22 cellular contexts compared by ENCODE assay signal in the genomic region with DNA sequence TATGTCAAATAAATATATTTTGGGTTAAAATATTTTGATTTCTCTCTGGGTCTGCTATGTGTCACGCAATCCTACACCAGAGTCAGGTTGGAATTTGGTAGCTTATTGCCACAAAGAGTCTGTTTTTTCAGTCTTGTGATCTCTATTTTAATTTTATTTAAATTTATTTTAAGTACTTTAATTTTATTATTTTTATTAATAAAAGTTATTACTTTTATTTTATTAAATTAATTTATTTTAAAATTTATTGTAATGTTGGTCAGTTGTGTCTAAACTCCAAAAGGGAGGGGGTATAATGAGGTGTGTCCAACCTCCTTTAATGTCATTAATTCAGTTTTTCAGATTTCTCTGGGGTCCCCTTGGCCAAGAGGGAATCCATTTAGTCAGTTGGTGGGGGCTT. TPM values are rescaled to one million over a fixed set of nuclear protein-coding genes. Genes with fewer than 3 reads are reported as not detected.
DNase-seq lines count a peak whose midpoint lies in the region; ATAC-seq, FAIRE-seq and TF ChIP-seq lines count a peak whose summit lies in the region.
"Had no signal": no experiment of that assay in that cellular context is flagged by ENCODE, and none has a peak within 500 bp of the region (broad histone marks: within the 10 kb centered on the region; RNA-seq: fewer than 3 reads in every experiment).

No MANE protein-coding gene starts in this region.

- H3K18ac ChIP-seq in mesendoderm (ENCODE audit: low read length), result peak overlapping the region; percentile 68

- H3K27me3 ChIP-seq in mesendoderm (ENCODE audit: insufficient read depth, low read length, poor library complexity) (no peaks in the 10 kb centered on the region), GM23338 (ENCODE audit: insufficient read depth) (no peaks in the 10 kb centered on the region)
- H3K27me3 ChIP-seq: BLaER1 treated with 17β-estradiol and CSF1 and Interleukin-3, amounts not matched to agents 10 nM and 100 nM had no signal

- H2BK15ac ChIP-seq in mesendoderm (replicated peaks; ENCODE audit: low read depth), result no peak overlapping the region

- H3K56ac ChIP-seq in mesendoderm (ENCODE audit: low read length), result no peak overlapping the region

- H3K36me3 Mint-ChIP-seq in WTC11 (peaks cover 9% of the 10 kb centered on the region), GM23338 (ENCODE audit: low read depth) (peaks cover 4% of the 10 kb centered on the region; the same call in 1 of the 3 replicates)
- H3K36me3 Mint-ChIP-seq: CD8-positive, alpha-beta T cell had no signal

- H2AFZ ChIP-seq in GM23338, result no peak overlapping the region

- H3K9me2 ChIP-seq in GM23338 (ENCODE audit: insufficient read depth), result no peaks in the 10 kb centered on the region; the same call in 1 of the 2 replicates

- CTCF ChIA-PET in WTC11 (lab: Charles Lee), result no interaction called here

- no peaks in the 10 kb centered on the region for H3K79me1 ChIP-seq in mesendoderm (ENCODE audit: low read length)

- H2BK120ac ChIP-seq in mesendoderm (ENCODE audit: low read depth, low read length), result no peak overlapping the region

- no peaks in the 10 kb centered on the region for H3F3A ChIP-seq in GM23338 (replicated peaks; ENCODE audit: low read depth)

- peak; percentile 74 for FAIRE-seq in frontal cortex (lab: Jason Lieb, UNC)
- no peak for FAIRE-seq in RCC 7860 (lab: Jason Lieb, UNC)
- FAIRE-seq: A549, D721Med, G401.6, GM12891, GM18507 had no signal

- no peak overlapping the region for H4K8ac ChIP-seq in mesendoderm (ENCODE audit: low read depth, low read length)

- no peak overlapping the region for H3K9ac ChIP-seq in mesendoderm (ENCODE audit: low read length)
- H3K9ac ChIP-seq: BLaER1 treated with 17β-estradiol and CSF1 and Interleukin-3, amounts not matched to agents 10 nM and 100 nM had no signal

- H3K27me3 Mint-ChIP-seq in WTC11 (ENCODE audit: low read depth) (peaks cover 3% of the 10 kb centered on the region; the same call in 1 of the 2 replicates), GM23338 (ENCODE audit: insufficient read depth, low read depth, poor library complexity) (peaks cover 2% of the 10 kb centered on the region)
- H3K27me3 Mint-ChIP-seq: CD4-positive, alpha-beta T cell had no signal

- H3K79me2 ChIP-seq in mesendoderm (ENCODE audit: control insufficient read depth, insufficient read depth, low read length) (no peaks in the 10 kb centered on the region), GM23338 (replicated peaks; ENCODE audit: insufficient read depth) (no peaks in the 10 kb centered on the region)

- H3K9me3 Mint-ChIP-seq in WTC11, result peaks cover 10% of the 10 kb centered on the region
- peaks cover 10% of the 10 kb centered on the region; the same call in 2 of the 3 replicates for H3K9me3 Mint-ChIP-seq in GM23338
- H3K9me3 Mint-ChIP-seq: CD4-positive, alpha-beta T cell; CD8-positive, alpha-beta T cell had no signal

- no peak overlapping the region for H2AK5ac ChIP-seq in mesendoderm (ENCODE audit: low read length)

- H3K23ac ChIP-seq in mesendoderm (ENCODE audit: low read length), result no peak overlapping the region

- H3K4me1 ChIP-seq in mesendoderm (ENCODE audit: control insufficient read depth, low read depth, low read length) (peaks cover 7% of the 10 kb centered on the region), GM23338 (ENCODE audit: insufficient read depth) (0 out of 2 replicates have a peak, but pooled peaks cover 5% of the 10 kb centered on the region)
- H3K4me1 ChIP-seq: A549 had no signal

- H4K20me1 ChIP-seq in GM23338 (replicated peaks; ENCODE audit: insufficient read depth), result no peaks in the 10 kb centered on the region
- H4K20me1 ChIP-seq: BLaER1 treated with 17β-estradiol and CSF1 and Interleukin-3, amounts not matched to agents 10 nM and 100 nM had no signal

- H3K27ac Mint-ChIP-seq in WTC11 (no peak overlapping the region), GM23338 (no peak overlapping the region)
- H3K27ac Mint-ChIP-seq: B cell; CD4-positive, alpha-beta T cell; CD8-positive, alpha-beta T cell had no signal

- no CpG with 5 or more reads among the region's 1 CpG for WGBS in mesendoderm (ENCODE audit: extremely low coverage, insufficient coverage, low lambda C conversion rate)

- no peak overlapping the region for H3K4me3 ChIP-seq in mesendoderm (ENCODE audit: low read length)
- no peak overlapping the region for H3K4me3 ChIP-seq in GM23338
- H3K4me3 ChIP-seq: A549; BLaER1 treated with 17β-estradiol and CSF1 and Interleukin-3, amounts not matched to agents 10 nM and 100 nM had no signal

- H3K4ac ChIP-seq in mesendoderm (ENCODE audit: low read depth, low read length), result no peak overlapping the region

- H2BK5ac ChIP-seq in mesendoderm (ENCODE audit: low read length), result no peak overlapping the region

- H3K4me3 Mint-ChIP-seq in WTC11 (no peak overlapping the region), GM23338 (no peak overlapping the region)
- H3K4me3 Mint-ChIP-seq: B cell; CD4-positive, alpha-beta T cell; CD8-positive, alpha-beta T cell had no signal

- no peak for ATAC-seq in WTC11
- ATAC-seq in GM23338, result no peak
- no peak for ATAC-seq in HG03565 (IDR thresholded peaks at IDR 0.05; ENCODE audit: unreplicated experiment)
- ATAC-seq: A549; CD8-positive, alpha-beta T cell had no signal

- H3K27ac ChIP-seq in mesendoderm (ENCODE audit: low read depth, low read length) (no peak overlapping the region), GM23338 (ENCODE audit: low read depth) (no peak overlapping the region)
- H3K27ac ChIP-seq: A549, C4-2B had no signal

- H3K4me1 Mint-ChIP-seq in WTC11, result peaks cover 31% of the 10 kb centered on the region
- H3K4me1 Mint-ChIP-seq in GM23338, result peaks cover 12% of the 10 kb centered on the region

- no peak overlapping the region for H4K5ac ChIP-seq in mesendoderm (ENCODE audit: low read length)

- H3K4me2 ChIP-seq in mesendoderm (ENCODE audit: low read length), result no peak overlapping the region
- no peak overlapping the region for H3K4me2 ChIP-seq in GM23338
- H3K4me2 ChIP-seq: A549 had no signal

- no peak for DNase-seq in WTC11 (ENCODE audit: low spot score)
- DNase-seq in frontal cortex (ENCODE audit: low spot score in 2 of 2), result no peak
- DNase-seq in mesendoderm, result no peak
- no peak for DNase-seq in UCSD-AML1 (lab: John Stamatoyannopoulos, UW; ENCODE audit: unreplicated experiment)
- no peak for DNase-seq in GM23338 (ENCODE audit: low spot score)
- no peak for DNase-seq in RCC 7860 (ENCODE audit: low spot score)
- DNase-seq: 8988T; AML-193; Calu3; CD4-positive, alpha-beta T cell; CD8-positive, alpha-beta T cell; DMS79 treated with DMSO at 0.1 percent for 48 hours; GF-D8 had no signal

- POLR2A ChIA-PET in WTC11 (lab: Charles Lee), result interaction anchor here (0.6 kb wide), 1 partner anchor 138 kb away, joined by 4 read pairs; no protein-coding TSS in a partner anchor

- no peaks in the 10 kb centered on the region for H3K36me3 ChIP-seq in mesendoderm (ENCODE audit: control insufficient read depth, insufficient read depth, low read length)
- H3K36me3 ChIP-seq in GM23338 (ENCODE audit: insufficient read depth), result no peaks in the 10 kb centered on the region

- no peak for TF ChIP-seq CTCF in WTC11 (IDR thresholded peaks at IDR 0.05)
- no peak for TF ChIP-seq CTCF in GM23338 (conservative IDR thresholded peaks at IDR 0.05; ENCODE audit: low read depth in 2 of 2)

TF ChIP-seq in GM23338, 12 proteins besides CTCF, POLR2A, EP300 and RAD21 (continues in another document):
- TF ChIP-seq CREB1 (CRISPR knock-in tag; IDR thresholded peaks at IDR 0.05; ENCODE audit: low read depth) (no peak), STAT1 (IDR thresholded peaks at IDR 0.05; ENCODE audit: unreplicated experiment) (no peak), ZNF331 (CRISPR knock-in tag; IDR thresholded peaks at IDR 0.05; ENCODE audit: low read depth) (no peak), POLR2AphosphoS5 (IDR thresholded peaks at IDR 0.05; ENCODE audit: low read depth) (no peak), NANOG (IDR thresholded peaks at IDR 0.05; ENCODE audit: borderline replicate concordance) (no peak), EZH2 (IDR thresholded peaks at IDR 0.05; ENCODE audit: low read depth, unreplicated experiment) (no peak)

RNA-seq across cellular contexts. Expression of a gene that starts 42.8 kb away (rescaled TPM):
- total RNA-seq in WTC11 (2021) (61.1 to 71.4 TPM (median 65.7 TPM) in 3 replicates), frontal cortex (112 TPM)
- 84.1 TPM for polyA plus RNA-seq in mesendoderm (2013, experiment 1 of 2)
- 82.3 TPM for polyA plus RNA-seq in mesendoderm (2013, experiment 2 of 2)
- total RNA-seq in GM23338 (2014; rRNA removed; shearing (Covaris generic)), result 27.8 and 35.5 TPM in 2 replicates
- polyA plus RNA-seq in GM23338 (2016; fragmentation: Nextera tagmentation; extraction: Ambion mirVana), result 51.0 and 77.2 TPM in 2 replicates
